10 cellular contexts compared by ENCODE assay signal in genomic region chr7:50826371-50827172, GRCh38. TPM values are rescaled to one million over a fixed set of nuclear protein-coding genes. Genes with fewer than 3 reads are reported as not detected.
DNase-seq lines count a peak whose midpoint lies in the region; ATAC-seq, FAIRE-seq and TF ChIP-seq lines count a peak whose summit lies in the region.
"Had no signal": no experiment of that assay in that cellular context is flagged by ENCODE, and none has a peak within 500 bp of the region (broad histone marks: within the 10 kb centered on the region; RNA-seq: fewer than 3 reads in every experiment).

No MANE protein-coding gene starts in this region.

- H3K4me3 ChIP-seq in A549: no peak overlapping the region
- H3K4me3 ChIP-seq in stomach: no peak overlapping the region

- TF ChIP-seq CTCF in A549 (IDR thresholded peaks at IDR 0.05) (no peak), stomach (IDR thresholded peaks at IDR 0.05) (no peak)

- TF ChIP-seq POLR2A in A549 (IDR thresholded peaks at IDR 0.05; ENCODE audit: low read length) (no peak), stomach (IDR thresholded peaks at IDR 0.05) (no peak)

- CTCF ChIA-PET in A549 (lab: Yijun Ruan, JAX): interaction anchor here (0.8 to 2.0 kb wide), 5 partner anchors 8 to 315 kb away, joined by 3 to 7 read pairs (median 3); no protein-coding TSS in a partner anchor

- intact Hi-C loops in stomach (cut with DNase I; ENCODE audit: low total_unique reads): no loop called here

- no peaks in the 10 kb centered on the region for H3K36me3 ChIP-seq in stomach

- H3K4me1 ChIP-seq in A549: peaks cover 61% of the 10 kb centered on the region
- no peaks in the 10 kb centered on the region for H3K4me1 ChIP-seq in stomach

- ATAC-seq in A549 (peak; percentile 89), GM18867 (IDR thresholded peaks at IDR 0.05; ENCODE audit: unreplicated experiment) (no peak)

- FAIRE-seq in A549 (lab: Jason Lieb, UNC): no peak

- no peaks in the 10 kb centered on the region for H3K27me3 ChIP-seq in stomach

- DNase-seq in A549 (ENCODE audit: low read depth in 1 of 2, low spot score in 1 of 2) (peak; percentile 47 to 90), HT-29 (ENCODE audit: low spot score) (peak; percentile 38), iris pigment epithelial cell (ENCODE audit: low read depth) (peak; percentile 88), stomach (no peak), substantia nigra (lab: John Stamatoyannopoulos, UW) (no peak), RPMI8226 (no peak)
- peak; percentile 17 for DNase-seq in activated CD8-positive, alpha-beta memory T cell treated with anti-CD3 and anti-CD28 coated beads, Interleukin-2, amount 50 U/mL, for 4 hours
- DNase-seq: trophoblast cell had no signal

- H3K4me2 ChIP-seq in A549: peak overlapping the region; percentile 67

- TF ChIP-seq EP300 in A549 (IDR thresholded peaks at IDR 0.05) (peak; percentile 64 to 71; a peak in 3 of 5 replicates), stomach (IDR thresholded peaks at IDR 0.05) (no peak)

- H3K27ac ChIP-seq in A549: peak overlapping the region; percentile 71 to 77
- no peak overlapping the region for H3K27ac ChIP-seq in stomach
- H3K27ac ChIP-seq in substantia nigra (ENCODE audit: low read depth, low read length, poor library complexity, severe bottlenecking): no peak overlapping the region
- H3K27ac ChIP-seq: HL-60 had no signal

- WGBS in A549 (ENCODE audit: missing lambda C conversion rate): 30% methylated on average over 8 of the region's 8 CpGs
- 78 to 82% (median 80%) methylated on average over 8 of the region's 8 CpGs for WGBS in stomach, 5 donors

- H3K9me3 ChIP-seq in A549: no peaks in the 10 kb centered on the region
- H3K9me3 ChIP-seq in stomach: no peaks in the 10 kb centered on the region

- POLR2A ChIA-PET in A549 (lab: Yijun Ruan, JAX): interaction anchor here (1.0 to 2.0 kb wide), 2 partner anchors 11 to 33 kb away, joined by 3 to 6 read pairs; no protein-coding TSS in a partner anchor

- peak in 1 of 2 experiments; percentile 27; a peak in 3 of 5 replicates for TF ChIP-seq RAD21 in A549 (conservative IDR thresholded peaks at IDR 0.05 in 1 of 2, IDR thresholded peaks at IDR 0.05 in 1 of 2)

TF ChIP-seq in A549, 52 proteins besides CTCF, POLR2A, EP300 and RAD21:
- TF ChIP-seq FOSL2 (IDR thresholded peaks at IDR 0.05) (peak; percentile 90), FOSL2 (CRISPR knock-in tag; IDR thresholded peaks at IDR 0.05) (peak; percentile 88), JUNB (IDR thresholded peaks at IDR 0.05) (peak; percentile 91), MAFK (IDR thresholded peaks at IDR 0.05; ENCODE audit: partially characterized antibody) (peak; percentile 86), HES2 (IDR thresholded peaks at IDR 0.05) (0 out of 2 replicates have a peak, but pooled peaks have one; percentile 7), BCL3 (IDR thresholded peaks at IDR 0.05) (0 out of 3 replicates have a peak, but pooled peaks have one; percentile 33), CEBPB (IDR thresholded peaks at IDR 0.05) (peak in 1 of 2 experiments; percentile 54; a peak in 1 of 4 replicates), GATA3 (IDR thresholded peaks at IDR 0.05; ENCODE audit: borderline replicate concordance) (peak; percentile 78; the same call in 1 of the 2 replicates), JUN (IDR thresholded peaks at IDR 0.05) (peak; percentile 59 to 72; a peak in 2 of 5 replicates), RARB (CRISPR knock-in tag; IDR thresholded peaks at IDR 0.05) (no peak), ATOH8 (CRISPR knock-in tag; IDR thresholded peaks at IDR 0.05; ENCODE audit: low read depth) (peak; percentile 13; the same call in 1 of the 2 replicates), SMC3 (IDR thresholded peaks at IDR 0.05) (peak; percentile 42), USF2 (IDR thresholded peaks at IDR 0.05) (peak; percentile 70), RNF2 (IDR thresholded peaks at IDR 0.05; ENCODE audit: borderline replicate concordance, low read depth) (no peak), REST (IDR thresholded peaks at IDR 0.05) (no peak), MAX (IDR thresholded peaks at IDR 0.05) (peak; percentile 85), RCOR1 (IDR thresholded peaks at IDR 0.05; ENCODE audit: low read depth, low read length) (no peak)

RNA-seq across cellular contexts. Expression of gene GRB10, which starts 43.9 kb away (rescaled TPM):
- 23.2 and 42.3 TPM in 2 replicates for polyA plus RNA-seq in A549 (2011; rRNA removed)
- polyA plus RNA-seq in A549 (2012; cell fraction: cytosol; rRNA removed): 10.1 and 12.7 TPM in 2 replicates
- polyA plus RNA-seq in A549 (2012; cell fraction: nucleus; rRNA removed): 19.9 and 33.8 TPM in 2 replicates
- 34.7 to 37.6 TPM (median 37.0 TPM) in 3 replicates for polyA plus RNA-seq in A549 (2017; fragmentation: RNase III; extraction: RNeasy Plus Mini Kit Qiagen cat#74134 plus additional on column Dnase treatment)
- polyA minus RNA-seq in A549 (2011; rRNA and poly(A)+ RNA removed): 64.5 and 88.4 TPM in 2 replicates
- total RNA-seq in HT-29 (2014; rRNA removed; shearing (Covaris generic)): 6.6 and 9.0 TPM in 2 replicates
- total RNA-seq in stomach: 10 to 100 TPM; 45.1 to 84.9 (median 68.8) TPM
- 10 to 100 TPM; 10.2 to 15.1 (median 12.4) TPM for polyA plus RNA-seq in stomach

Comparison
In these comparisons a context has a peak if more than half of its experiments do, and no peak if none do; other contexts are left out.
1. DNase-seq: peak in A549 (2 of 2), HT-29 (single experiment), activated CD8-positive, alpha-beta memory T cell treated with anti-CD3 and anti-CD28 coated beads, Interleukin-2, amount 50 U/mL, for 4 hours (single experiment) and iris pigment epithelial cell (single experiment); none in stomach (single experiment), substantia nigra (0 of 49) and RPMI8226 (single experiment).
2. H3K27ac ChIP-seq: peak in A549 (2 of 2); none in stomach (0 of 5) and substantia nigra (single experiment).